Comparison of ENCODE assay signal across 19 cellular contexts in genomic region chr2:225891013-225891412, GRCh38.
DNase-seq lines count a peak whose midpoint lies in the region; ATAC-seq, FAIRE-seq and TF ChIP-seq lines count a peak whose summit lies in the region.
"Had no signal": no experiment of that assay in that cellular context is flagged by ENCODE, and none has a peak within 500 bp of the region (broad histone marks: within the 10 kb centered on the region; RNA-seq: fewer than 3 reads in every experiment).

No MANE protein-coding gene starts in this region.

- TF ChIP-seq EP300 in HepG2 (IDR thresholded peaks at IDR 0.05; ENCODE audit: low read depth in 2 of 2, low read length in 2 of 2) (no peak), HepG2 (CRISPR knock-in tag; IDR thresholded peaks at IDR 0.05; ENCODE audit: borderline replicate concordance) (no peak), esophagus muscularis mucosa (IDR thresholded peaks at IDR 0.05) (no peak)

- H4K91ac ChIP-seq in IMR-90 (ENCODE audit: insufficient read depth, low read depth, low read length): no peak overlapping the region

- no peak overlapping the region for H4K5ac ChIP-seq in IMR-90 (ENCODE audit: low read depth, low read length)

- H3K9ac ChIP-seq in HepG2 (ENCODE audit: insufficient read depth, low read depth, low read length) (no peak overlapping the region), IMR-90 (ENCODE audit: low read depth, low read length) (no peak overlapping the region), mammary epithelial cell (ENCODE audit: insufficient read depth, low read length) (no peak overlapping the region)
- H3K9ac ChIP-seq: GM23248 had no signal

- POLR2A ChIA-PET in HepG2 (lab: Yijun Ruan, JAX): interaction anchor here (1.2 kb wide), 1 partner anchor 140 kb away, joined by 3 read pairs; no protein-coding TSS in a partner anchor
- POLR2A ChIA-PET in IMR-90 (lab: Charles Lee; ENCODE audit: unreplicated experiment): no interaction called here

- H3K56ac ChIP-seq in IMR-90 (ENCODE audit: extremely low read depth, insufficient read depth, low read length): no peak overlapping the region

- BruUV-seq in HepG2 (replicated peaks; lab: Mats Ljungman, UMichigan): no TSS peak
- BruUV-seq in IMR-90 (replicated peaks; lab: Mats Ljungman, UMichigan): no TSS peak
- BruUV-seq in mammary epithelial cell (replicated peaks; lab: Mats Ljungman, UMichigan): no TSS peak

- no peak overlapping the region for H3K23ac ChIP-seq in IMR-90 (ENCODE audit: low read depth, low read length)

- WGBS in HepG2 (ENCODE audit: low lambda C conversion rate): 78% methylated on average over 2 of the region's 2 CpGs
- whole genome bisulfite sequencing in right lobe of liver (ENCODE audit: insufficient coverage, low coverage, low lambda C conversion rate, missing lambda C conversion rate): 80% methylated on average over 2 of the region's 2 CpGs
- WGBS in IMR-90 (ENCODE audit: extremely low coverage in 2 of 2, insufficient read length in 1 of 2), 2 experiments: no CpG with 5 or more reads among the region's 2 CpGs
- WGBS in mammary epithelial cell (ENCODE audit: low coverage, missing lambda C conversion rate): 96% methylated on average over 2 of the region's 2 CpGs
- 95% methylated on average over 2 of the region's 2 CpGs for WGBS in esophagus muscularis mucosa

- H3K36me3 ChIP-seq in HepG2 (replicated peaks in 1 of 2; ENCODE audit: control insufficient read depth in 1 of 2, insufficient read depth in 2 of 2, low read length in 2 of 2) (no peaks in the 10 kb centered on the region), right lobe of liver (no peaks in the 10 kb centered on the region), IMR-90 (ENCODE audit: control insufficient read depth, insufficient read depth, low read length) (no peaks in the 10 kb centered on the region), mammary epithelial cell (ENCODE audit: insufficient read depth, low read length) (no peaks in the 10 kb centered on the region), esophagus muscularis mucosa (no peaks in the 10 kb centered on the region)
- H3K36me3 ChIP-seq: HAP-1 had no signal

- 0 out of 2 replicates have a peak, but pooled peaks cover 3% of the 10 kb centered on the region for H3K9me1 ChIP-seq in IMR-90 (ENCODE audit: insufficient read depth, low read length)

- intact Hi-C loops in HepG2 (cut with micrococcal nuclease; ENCODE audit: unreplicated experiment): no loop called here
- intact Hi-C loops in right lobe of liver (cut with DNase I): no loop called here
- intact Hi-C loops in IMR-90 (cut with micrococcal nuclease): loop anchor here (5.0 kb wide), 1 partner anchor 141 kb away; no protein-coding TSS in a partner anchor
- intact Hi-C loops in mammary epithelial cell (cut with micrococcal nuclease): no loop called here
- intact Hi-C loops in esophagus muscularis mucosa (cut with DNase I): loop anchor here (5.0 to 10.0 kb wide), 2 partner anchors 226 to 1091 kb away; no protein-coding TSS in a partner anchor

- H3K4me2 ChIP-seq in HepG2 (ENCODE audit: low read depth, low read length): no peak overlapping the region
- H3K4me2 ChIP-seq in IMR-90 (ENCODE audit: low read depth, low read length): no peak overlapping the region
- no peak overlapping the region for H3K4me2 ChIP-seq in mammary epithelial cell (ENCODE audit: insufficient read depth, low read depth, low read length)

- FAIRE-seq in HepG2 (lab: Jason Lieb, UNC): no peak
- FAIRE-seq: GM12892, H54 had no signal

- H2AK9ac ChIP-seq in IMR-90 (replicated peaks; ENCODE audit: low read depth, low read length, poor library complexity): no peak overlapping the region

- H2BK15ac ChIP-seq in IMR-90 (ENCODE audit: low read depth, low read length): 0 out of 3 replicates have a peak overlapping the region, but pooled peaks have one; percentile 44

- dilution Hi-C loops in IMR-90 (cut with HindIII; ENCODE audit: low sequenced_read_pairs, unreplicated experiment): no loop called here
- dilution Hi-C loops in mammary epithelial cell (cut with HindIII; ENCODE audit: low sequenced_read_pairs): no loop called here

- peak overlapping the region in 1 of 2 experiments; percentile 54; a peak in 2 of 4 replicates for H4K8ac ChIP-seq in IMR-90 (ENCODE audit: low read depth in 2 of 2, low read length in 2 of 2)

- H2AK5ac ChIP-seq in IMR-90 (ENCODE audit: low read depth, low read length): no peak overlapping the region

- in situ Hi-C loops in HepG2 (cut with HindIII; ENCODE audit: extremely low pct_ligation_motif_present, low pct_unique_long_range_greater_than_20kb) (loop anchor here (25.0 kb wide), 1 partner anchor 721 kb away; no protein-coding TSS in a partner anchor), IMR-90 (cut with MboI; ENCODE audit: low sequenced_read_pairs) (loop anchor here (25.0 kb wide), 1 partner anchor 296 kb away; no protein-coding TSS in a partner anchor), mammary epithelial cell (cut with MboI; ENCODE audit: low sequenced_read_pairs in 2 of 2) (loop anchor here (25.0 kb wide), 2 partner anchors 246 to 896 kb away; partner anchors contain the start of gene IRS1 (in 1 of the 2))

- no peak overlapping the region for H2AFZ ChIP-seq in HepG2 (ENCODE audit: low read length)
- H2AFZ ChIP-seq in IMR-90 (replicated peaks; ENCODE audit: low read length, poor library complexity): no peak overlapping the region
- H2AFZ ChIP-seq in mammary epithelial cell (ENCODE audit: low read depth, low read length): peak overlapping the region; percentile 1
- H2AFZ ChIP-seq: GM23248 had no signal

- H3K4me1 ChIP-seq in HepG2 (ENCODE audit: insufficient read depth, low read length) (peaks cover 15% of the 10 kb centered on the region), right lobe of liver (no peaks in the 10 kb centered on the region), IMR-90 (ENCODE audit: control insufficient read depth, insufficient read depth, low read length) (peaks cover 10% of the 10 kb centered on the region), mammary epithelial cell (ENCODE audit: insufficient read depth, low read length) (peaks cover 4% of the 10 kb centered on the region), esophagus muscularis mucosa (peaks cover 0 to 20% (median 19%) of the 10 kb centered on the region in 4 donors)
- H3K4me1 ChIP-seq: HAP-1 had no signal

- no peaks in the 10 kb centered on the region for H3K9me3 ChIP-seq in HepG2 (ENCODE audit: low read length)
- H3K9me3 ChIP-seq in right lobe of liver: no peaks in the 10 kb centered on the region
- H3K9me3 ChIP-seq in IMR-90 (ENCODE audit: control insufficient read depth, insufficient read depth, low read length): no peaks in the 10 kb centered on the region
- H3K9me3 ChIP-seq in mammary epithelial cell (replicated peaks; ENCODE audit: insufficient read depth, low read length): no peaks in the 10 kb centered on the region
- H3K9me3 ChIP-seq in esophagus muscularis mucosa: no peaks in the 10 kb centered on the region
- H3K9me3 ChIP-seq: HAP-1 had no signal

- peak overlapping the region; percentile 10; the same call in 1 of the 2 replicates for H2BK120ac ChIP-seq in IMR-90 (ENCODE audit: low read depth, low read length)

- H4K20me1 ChIP-seq in HepG2 (ENCODE audit: insufficient read depth, low read length): no peaks in the 10 kb centered on the region
- no peaks in the 10 kb centered on the region for H4K20me1 ChIP-seq in IMR-90 (ENCODE audit: insufficient read depth, low read length)
- no peaks in the 10 kb centered on the region for H4K20me1 ChIP-seq in mammary epithelial cell (ENCODE audit: insufficient read depth, low read length)

- no peak for ATAC-seq in HepG2
- no peak for ATAC-seq in right lobe of liver
- no peak for ATAC-seq in IMR-90 (ENCODE audit: low read depth)
- ATAC-seq in HG02981 (IDR thresholded peaks at IDR 0.05; ENCODE audit: unreplicated experiment): no peak

- CTCF ChIA-PET in HepG2 (lab: Yijun Ruan, JAX; ENCODE audit: low intra/inter-chr PET ratio, low total read pairs) (no interaction called here), IMR-90 (lab: Yijun Ruan, JAX) (no interaction called here), mammary epithelial cell (lab: Charles Lee; ENCODE audit: low non-redundant PET) (no interaction called here)

- H3K4me3 ChIP-seq in HepG2 (replicated peaks in 1 of 3; ENCODE audit: insufficient read depth in 1 of 3, low read depth in 2 of 3, low read length in 3 of 3) (no peak overlapping the region), right lobe of liver (no peak overlapping the region), IMR-90 (ENCODE audit: insufficient read depth, low read depth, low read length) (no peak overlapping the region), mammary epithelial cell (replicated peaks in 1 of 3; ENCODE audit: insufficient read depth in 1 of 3, low read depth in 2 of 3, low read length in 3 of 3) (no peak overlapping the region), esophagus muscularis mucosa (no peak overlapping the region)
- H3K4me3 ChIP-seq: GM23248, HAP-1 had no signal

- no peak for TF ChIP-seq POLR2A in HepG2 (IDR thresholded peaks at IDR 0.05; ENCODE audit: insufficient read depth in 1 of 2, low read depth in 2 of 2, low read length in 2 of 2)
- TF ChIP-seq POLR2A in right lobe of liver (IDR thresholded peaks at IDR 0.05): no peak
- TF ChIP-seq POLR2A in IMR-90 (IDR thresholded peaks at IDR 0.05; ENCODE audit: low read depth, low read length): no peak
- no peak for TF ChIP-seq POLR2A in esophagus muscularis mucosa (IDR thresholded peaks at IDR 0.05; ENCODE audit: low read depth)

- H3K27me3 ChIP-seq in HepG2 (ENCODE audit: control insufficient read depth in 1 of 2, insufficient read depth in 2 of 2, low read length in 2 of 2): no peaks in the 10 kb centered on the region
- no peaks in the 10 kb centered on the region for H3K27me3 ChIP-seq in right lobe of liver
- H3K27me3 ChIP-seq in IMR-90 (ENCODE audit: control insufficient read depth, insufficient read depth, low read length): no peaks in the 10 kb centered on the region
- H3K27me3 ChIP-seq in mammary epithelial cell (ENCODE audit: insufficient read depth, low read length): no peaks in the 10 kb centered on the region
- H3K27me3 ChIP-seq in esophagus muscularis mucosa: no peaks in the 10 kb centered on the region

- H3K79me2 ChIP-seq in HepG2 (ENCODE audit: insufficient read depth, low read length) (no peaks in the 10 kb centered on the region), mammary epithelial cell (ENCODE audit: insufficient read depth, low read length) (no peaks in the 10 kb centered on the region)

- TF ChIP-seq CTCF in HepG2 (CRISPR knock-in tag; IDR thresholded peaks at IDR 0.05) (no peak), right lobe of liver (IDR thresholded peaks at IDR 0.05) (no peak), IMR-90 (conservative IDR thresholded peaks at IDR 0.05; ENCODE audit: low read depth, low read length) (no peak), mammary epithelial cell (conservative IDR thresholded peaks at IDR 0.05 in 1 of 2, IDR thresholded peaks at IDR 0.05 in 1 of 2; ENCODE audit: extremely low read depth in 1 of 2, insufficient read depth in 1 of 2, low read depth in 1 of 2, low read length in 2 of 2) (no peak), esophagus muscularis mucosa (IDR thresholded peaks at IDR 0.05) (no peak)

- TF ChIP-seq RAD21 in HepG2 (CRISPR knock-in tag; IDR thresholded peaks at IDR 0.05) (no peak), IMR-90 (IDR thresholded peaks at IDR 0.05; ENCODE audit: low read length) (no peak)

- H3K18ac ChIP-seq in IMR-90 (ENCODE audit: low read depth, low read length): no peak overlapping the region; the same call in 1 of the 2 replicates

- peak overlapping the region; percentile 62 for H2BK20ac ChIP-seq in IMR-90 (ENCODE audit: low read depth, low read length)

- no peaks in the 10 kb centered on the region for H3K79me1 ChIP-seq in IMR-90 (ENCODE audit: low read depth in 1 of 2, low read length in 2 of 2)

- H3K27ac ChIP-seq in HepG2 (ENCODE audit: extremely low read length, insufficient read depth, low read length) (no peak overlapping the region), right lobe of liver (no peak overlapping the region), IMR-90 (ENCODE audit: insufficient read depth, low read length) (no peak overlapping the region), mammary epithelial cell (ENCODE audit: insufficient read depth, low read depth, low read length) (no peak overlapping the region), esophagus muscularis mucosa (replicated peaks in 1 of 4) (no peak overlapping the region)
- H3K27ac ChIP-seq: GM23248 had no signal

- H2BK5ac ChIP-seq in IMR-90 (ENCODE audit: low read depth, low read length, poor library complexity, severe bottlenecking): no peak overlapping the region

- DNase-seq in HepG2 (ENCODE audit: low spot score) (no peak), right lobe of liver (no peak), IMR-90 (no peak), mammary epithelial cell (no peak), renal cortical epithelial cell (ENCODE audit: low read depth) (peak; percentile 4), esophagus muscularis mucosa (ENCODE audit: extremely low spot score) (no peak), T-helper 9 cell (no peak)
- DNase-seq: C1 segment of cervical spinal cord; Calu3; CD4-positive, alpha-beta memory T cell; COR-L47; DMS53; DMS79 treated with DMSO at 0.1 percent for 48 hours; GF-D8; GM23248 had no signal

- no peak overlapping the region for H3K14ac ChIP-seq in IMR-90 (replicated peaks; ENCODE audit: low read depth, low read length)

- peak overlapping the region; percentile 28; the same call in 1 of the 2 replicates for H3K4ac ChIP-seq in IMR-90 (ENCODE audit: low read depth, low read length)

Comparison
In these comparisons a context has a peak if more than half of its experiments do, and no peak if none do; other contexts are left out.
1. intact Hi-C loops: an anchor here in IMR-90 (5.0 kb wide) and esophagus muscularis mucosa (5.0 to 10.0 kb wide); none called in HepG2, right lobe of liver and mammary epithelial cell.